In the genomic region with DNA sequence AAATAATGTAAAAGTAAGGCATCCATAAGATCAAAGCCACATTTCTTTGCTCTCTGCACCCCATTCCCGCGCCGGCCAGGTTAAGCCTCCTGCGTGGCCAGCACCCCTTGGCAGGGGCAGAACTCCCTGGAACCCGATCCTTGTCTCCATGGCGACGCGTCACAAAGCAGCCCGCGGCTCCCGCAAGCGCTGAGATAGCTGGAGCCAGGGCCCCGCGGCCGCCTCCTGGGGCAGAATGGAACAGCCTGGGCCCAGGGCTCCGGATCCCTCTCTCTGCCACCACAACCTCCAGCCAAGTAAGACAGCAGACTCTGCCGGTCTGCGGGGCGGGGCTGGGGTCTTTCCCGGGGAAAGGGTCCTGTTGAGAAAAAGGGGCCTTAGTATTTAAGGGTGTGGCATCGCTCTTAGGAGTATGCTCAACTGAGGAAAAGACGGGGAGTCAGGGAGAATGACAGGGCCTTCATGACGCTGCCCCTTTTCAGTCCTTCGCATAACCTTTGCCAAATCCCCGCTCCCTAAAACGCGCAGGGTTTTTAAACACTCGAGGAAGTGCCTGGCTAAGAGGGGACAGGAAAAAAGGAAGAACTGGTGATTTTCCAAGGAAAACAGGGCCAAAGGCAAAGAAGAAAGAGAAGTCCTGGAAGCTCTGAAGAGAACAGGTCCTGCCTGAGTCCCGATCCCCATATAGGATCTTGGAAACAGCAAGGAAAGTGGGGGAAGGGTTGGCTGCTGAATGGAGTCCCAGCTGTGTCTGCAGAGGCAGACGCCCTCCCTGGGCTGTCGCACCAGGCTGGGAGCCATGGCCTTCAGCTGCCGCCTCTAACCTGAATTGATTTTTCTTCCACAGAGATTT, we compare ENCODE assay signal across 13 cellular contexts. TPM values are rescaled to one million over a fixed set of nuclear protein-coding genes. Genes with fewer than 3 reads are reported as not detected.
DNase-seq lines count a peak whose midpoint lies in the region; ATAC-seq and TF ChIP-seq lines count a peak whose summit lies in the region.
"Had no signal": no experiment of that assay in that cellular context is flagged by ENCODE, and none has a peak within 500 bp of the region (broad histone marks: within the 10 kb centered on the region; RNA-seq: fewer than 3 reads in every experiment).

Gene TEX26, plus strand, starts transcription at position 176 of the 853 bp plus-strand sequence. Its CDS starts 60 bp downstream, at position 236.

- WGBS in heart left ventricle, 4 donors = 23 to 38% (median 26%) methylated on average over 32 of the region's 32 CpGs

- no peaks in the 10 kb centered on the region for H3K36me3 ChIP-seq in heart left ventricle

- intact Hi-C loops in heart left ventricle (cut with DNase I) = no loop called here

- peaks cover 0 to 12% (median 2%) of the 10 kb centered on the region in 12 donors for H3K4me1 ChIP-seq in heart left ventricle

- peaks cover 0 to 21% (median 3%) of the 10 kb centered on the region in 9 donors for H3K27me3 ChIP-seq in heart left ventricle

- peaks cover 5% of the 10 kb centered on the region for H3K9me3 Mint-ChIP-seq in nephron
- peaks cover 3% of the 10 kb centered on the region for H3K9me3 Mint-ChIP-seq in activated T-helper 17 cell treated with anti-CD3 and anti-CD28 coated beads, Interleukin-2, amount 50 U/mL, for 72 hours

- no peak within 1 kb of the TSS for H3K27ac Mint-ChIP-seq in nephron
- H3K27ac Mint-ChIP-seq in activated T-helper 17 cell treated with anti-CD3 and anti-CD28 coated beads, Interleukin-2, amount 50 U/mL, for 72 hours = no peak within 1 kb of the TSS

- DNase-seq in COLO668 (lab: John Stamatoyannopoulos, UW; ENCODE audit: unreplicated experiment) (peak; percentile 29), astrocyte of the cerebellum (ENCODE audit: low read depth) (no peak), heart left ventricle (peak in 3 of 5 donors; percentile 31 to 62 (median 53)), OCI-M2 (lab: John Stamatoyannopoulos, UW; ENCODE audit: unreplicated experiment) (no peak)
- DNase-seq: activated CD4-positive, CD25-positive, alpha-beta regulatory T cell; AML-193 had no signal

- H3K27me3 Mint-ChIP-seq in nephron (ENCODE audit: low read depth) = peaks cover 26% of the 10 kb centered on the region
- H3K27me3 Mint-ChIP-seq in activated T-helper 17 cell treated with anti-CD3 and anti-CD28 coated beads, Interleukin-2, amount 50 U/mL, for 72 hours = peaks cover 39% of the 10 kb centered on the region

- peak within 1 kb of the TSS; percentile 9 for H3K4me3 ChIP-seq in astrocyte of the cerebellum (ENCODE audit: low read depth, low read length)
- peak within 1 kb of the TSS in 6 of 12 donors; percentile 9 to 40 (median 16) for H3K4me3 ChIP-seq in heart left ventricle

- peaks cover 8% of the 10 kb centered on the region for H3K4me1 Mint-ChIP-seq in nephron
- no peaks in the 10 kb centered on the region for H3K4me1 Mint-ChIP-seq in activated T-helper 17 cell treated with anti-CD3 and anti-CD28 coated beads, Interleukin-2, amount 50 U/mL, for 72 hours

- TF ChIP-seq CTCF in astrocyte of the cerebellum (IDR thresholded peaks at IDR 0.05; ENCODE audit: low read depth, low read length, missing control alignments) (peak; percentile 38), heart left ventricle (IDR thresholded peaks at IDR 0.05) (peak in 1 of 12 donors; percentile 22), nephron (IDR thresholded peaks at IDR 0.05; ENCODE audit: unreplicated experiment in 3 of 3) (peak in 1 of 3 experiments; percentile 20)

- no peak for TF ChIP-seq POLR2A in heart left ventricle (IDR thresholded peaks at IDR 0.05)

- in situ Hi-C loops in astrocyte of the cerebellum (cut with HindIII; ENCODE audit: low sequenced_read_pairs) = loop anchor here (5.0 kb wide), 1 partner anchor 35 kb away; no protein-coding TSS in a partner anchor

- ATAC-seq in heart left ventricle (peak in 3 of 4 donors; percentile 46 to 74 (median 62)), GM18858 (IDR thresholded peaks at IDR 0.05; ENCODE audit: unreplicated experiment) (no peak)
- no peak for ATAC-seq in activated T-helper 17 cell treated with anti-CD3 and anti-CD28 coated beads, Interleukin-2, amount 50 U/mL, for 72 hours (replicated peaks)
- ATAC-seq in activated CD4-positive, CD25-positive, alpha-beta regulatory T cell treated with anti-CD3 and anti-CD28 coated beads, Interleukin-2, amount 50 U/mL, for 24 hours = no peak

- H3K9me3 ChIP-seq in heart left ventricle = peaks cover 0 to under 1% (median 0%) of the 10 kb centered on the region in 12 donors

- H3K36me3 Mint-ChIP-seq in nephron (ENCODE audit: low read depth) = no peaks in the 10 kb centered on the region
- H3K36me3 Mint-ChIP-seq in activated T-helper 17 cell treated with anti-CD3 and anti-CD28 coated beads, Interleukin-2, amount 50 U/mL, for 72 hours (ENCODE audit: low read depth) = no peaks in the 10 kb centered on the region

- H3K4me3 Mint-ChIP-seq in nephron = peak within 1 kb of the TSS in 2 of 3 experiments; percentile 41 to 61
- no peak within 1 kb of the TSS for H3K4me3 Mint-ChIP-seq in activated T-helper 17 cell treated with anti-CD3 and anti-CD28 coated beads, Interleukin-2, amount 50 U/mL, for 72 hours

- H3K27ac ChIP-seq in heart left ventricle = no peak within 1 kb of the TSS

RNA-seq across cellular contexts. Expression of gene TEX26, which starts in this region (rescaled TPM):
- not detected for total RNA-seq in heart left ventricle
- polyA plus RNA-seq in heart left ventricle = not detected
- total RNA-seq in activated T-helper 17 cell treated with anti-CD3 and anti-CD28 coated beads, Interleukin-2, amount 50 U/mL, for 72 hours = not detected
- total RNA-seq: NCI-H460, renal cortical epithelial cell, SK-MEL-5 had no signal

Comparison
In these comparisons a context has a peak if more than half of its experiments do, and no peak if none do; other contexts are left out.
1. Peak in DNase-seq and ATAC-seq in heart left ventricle; RNA of the gene not detected or under 1 TPM.